ENCODE assay signal across 19 cellular contexts in the genomic region with DNA sequence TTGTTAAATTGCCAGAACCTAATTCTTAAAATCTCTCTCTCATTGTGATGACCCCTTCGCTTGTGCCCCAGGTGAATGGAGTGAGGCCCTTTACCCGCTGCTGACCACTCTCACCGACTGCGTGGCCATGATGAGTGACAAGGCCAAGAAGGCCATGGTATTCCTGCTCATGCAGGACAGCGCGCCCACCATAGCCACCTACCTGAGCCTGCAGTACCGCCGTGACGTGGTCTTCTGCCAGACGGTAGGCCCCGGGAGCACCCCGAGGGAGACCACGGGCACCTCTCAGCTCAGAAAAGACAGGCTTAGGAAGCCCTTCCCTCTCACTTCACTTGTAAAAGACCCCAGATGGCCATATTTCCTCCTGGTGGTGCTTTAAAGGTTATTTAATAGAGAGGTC.
"Had no signal": no experiment of that assay in that cellular context is flagged by ENCODE, and none has a peak within 500 bp of the region (broad histone marks: within the 10 kb centered on the region; RNA-seq: fewer than 3 reads in every experiment).

No MANE protein-coding gene starts in this region.

- ATAC-seq: sciatic nerve; stimulated activated memory B cell treated with anti-CD40 and anti-IgM and Interleukin-4, amounts not matched to agents 10 μg/mL and 1 μg/mL and 100 μg/mL, for 72 hours; upper lobe of right lung had no signal

- H3K4me3 ChIP-seq: cardiac muscle cell, ovary, smooth muscle cell, thoracic aorta, upper lobe of right lung had no signal

- H3K27me3 Mint-ChIP-seq: activated CD4-positive, alpha-beta T cell treated with anti-CD3 and anti-CD28 coated beads, Interleukin-2, amount 10 ng/mL, durations not matched to agents 24 days and 14 days; activated naive CD4-positive, alpha-beta T cell treated with anti-CD3 and anti-CD28 coated beads, Interleukin-2, amount 50 U/mL, for 24 hours; memory B cell; stimulated activated memory B cell treated with anti-CD40 and anti-IgM and Interleukin-4, amounts not matched to agents 10 μg/mL and 1 μg/mL and 100 μg/mL, for 72 hours had no signal

- DNase-seq: activated CD4-positive, alpha-beta T cell treated with anti-CD3 and anti-CD28 coated beads, Interleukin-2, amount 10 ng/mL, durations not matched to agents 24 days and 14 days; activated CD4-positive, CD25-positive, alpha-beta regulatory T cell; activated CD8-positive, alpha-beta memory T cell treated with anti-CD3 and anti-CD28 coated beads for 24 hours; activated CD8-positive, alpha-beta memory T cell treated with anti-CD3 and anti-CD28 coated beads, Interleukin-2, amount 50 U/mL, for 48 hours; amygdala; erythroblast; foreskin melanocyte; ovary; stimulated activated CD4-positive, alpha-beta T cell treated with anti-CD3 and anti-CD28 coated beads, Interleukin-4, amount 100 ng/mL, for 24 hours; upper lobe of right lung had no signal

- H3K4me3 Mint-ChIP-seq: activated CD4-positive, alpha-beta T cell treated with anti-CD3 and anti-CD28 coated beads, Interleukin-2, amount 10 ng/mL, durations not matched to agents 24 days and 14 days; activated naive CD4-positive, alpha-beta T cell treated with anti-CD3 and anti-CD28 coated beads, Interleukin-2, amount 50 U/mL, for 24 hours; memory B cell; stimulated activated memory B cell treated with anti-CD40 and anti-IgM and Interleukin-4, amounts not matched to agents 10 μg/mL and 1 μg/mL and 100 μg/mL, for 72 hours; T-helper 2 cell treated with Interferon-gamma antibody and Interleukin-4, amounts not matched to agents 5 μg/mL and 100 μg/mL, for 36 hours had no signal

- H3K27me3 ChIP-seq: cardiac muscle cell, ovary, upper lobe of right lung had no signal

- H3K36me3 ChIP-seq: cardiac muscle cell, ovary had no signal

- H3K27ac Mint-ChIP-seq: activated CD4-positive, alpha-beta T cell treated with anti-CD3 and anti-CD28 coated beads, Interleukin-2, amount 10 ng/mL, durations not matched to agents 24 days and 14 days; activated T-helper 2 cell treated with anti-CD3 and anti-CD28 coated beads, Interferon-gamma antibody, Interleukin-2, Interleukin-4, amounts not matched to agents 10 μg/mL and 5 μg/mL and 100 μg/mL, durations not matched to agents 14 hours and 24 hours and 36 hours; memory B cell; stimulated activated memory B cell treated with anti-CD40 and anti-IgM and Interleukin-4, amounts not matched to agents 10 μg/mL and 1 μg/mL and 100 μg/mL, for 72 hours; T-helper 2 cell treated with Interferon-gamma antibody and Interleukin-4, amounts not matched to agents 5 μg/mL and 100 μg/mL, for 36 hours had no signal

- H3K9me3 Mint-ChIP-seq: activated CD4-positive, alpha-beta T cell treated with anti-CD3 and anti-CD28 coated beads, Interleukin-2, amount 10 ng/mL, durations not matched to agents 24 days and 14 days; activated naive CD4-positive, alpha-beta T cell treated with anti-CD3 and anti-CD28 coated beads, Interleukin-2, amount 50 U/mL, for 24 hours; activated T-helper 2 cell treated with anti-CD3 and anti-CD28 coated beads, Interferon-gamma antibody, Interleukin-2, Interleukin-4, amounts not matched to agents 10 μg/mL and 5 μg/mL and 100 μg/mL, durations not matched to agents 14 hours and 24 hours and 36 hours; memory B cell; stimulated activated memory B cell treated with anti-CD40 and anti-IgM and Interleukin-4, amounts not matched to agents 10 μg/mL and 1 μg/mL and 100 μg/mL, for 72 hours; T-helper 2 cell treated with Interferon-gamma antibody and Interleukin-4, amounts not matched to agents 5 μg/mL and 100 μg/mL, for 36 hours had no signal

- H3K9me3 ChIP-seq: ovary, thoracic aorta, upper lobe of right lung had no signal

- H3K27ac ChIP-seq: cardiac muscle cell, ovary, upper lobe of right lung had no signal
